Comparison of ENCODE assay signal across 1 cellular context in genomic region chr13:95247857-95248256, GRCh38.
A peak's percentile ranks its signal among the peaks of the same experiment; 100 is the strongest.
TF ChIP-seq lines count a peak whose summit lies in the region.

No MANE protein-coding gene starts in this region.

TF ChIP-seq in K562, 482 proteins besides CTCF, POLR2A, EP300 and RAD21 (continued from another document and continues in another):
- TF ChIP-seq ZNF407 (IDR thresholded peaks at IDR 0.05; ENCODE audit: low read depth) = no peak
- TF ChIP-seq NFE2L1 (tag; IDR thresholded peaks at IDR 0.05; ENCODE audit: borderline replicate concordance, low read depth) = no peak
- no peak for TF ChIP-seq TFAM (CRISPR knock-in tag; conservative IDR thresholded peaks at IDR 0.05)
- TF ChIP-seq ZNF3 (CRISPR knock-in tag; IDR thresholded peaks at IDR 0.05) = no peak
- TF ChIP-seq C11orf30 (IDR thresholded peaks at IDR 0.05; ENCODE audit: low read depth) = no peak
- TF ChIP-seq ZNF780A (CRISPR knock-in tag; IDR thresholded peaks at IDR 0.05) = no peak
- no peak for TF ChIP-seq PPARD (CRISPR knock-in tag; IDR thresholded peaks at IDR 0.05)
- TF ChIP-seq ZBTB17 (CRISPR knock-in tag; IDR thresholded peaks at IDR 0.05) = no peak
- TF ChIP-seq NR1H2 (CRISPR knock-in tag; IDR thresholded peaks at IDR 0.05) = no peak
- TF ChIP-seq BCLAF1 (IDR thresholded peaks at IDR 0.05; ENCODE audit: borderline replicate concordance in 1 of 2, control insufficient read depth in 1 of 2, low read depth in 2 of 2, low read length in 1 of 2) = no peak
- no peak for TF ChIP-seq E2F3 (CRISPR knock-in tag; IDR thresholded peaks at IDR 0.05)
- TF ChIP-seq ZNF197 (CRISPR knock-in tag; IDR thresholded peaks at IDR 0.05; ENCODE audit: low read depth) = no peak
- no peak for TF ChIP-seq ZC3H8 (IDR thresholded peaks at IDR 0.05)
- TF ChIP-seq RBM15 (IDR thresholded peaks at IDR 0.05; ENCODE audit: insufficient read depth, low read length) = no peak
- no peak for TF ChIP-seq CHD7 (IDR thresholded peaks at IDR 0.05; ENCODE audit: low read depth, low read length)
- TF ChIP-seq CGGBP1 (CRISPR knock-in tag; IDR thresholded peaks at IDR 0.05) = no peak
- TF ChIP-seq KLF16 (IDR thresholded peaks at IDR 0.05) = no peak
- TF ChIP-seq ZMIZ1 (IDR thresholded peaks at IDR 0.05; ENCODE audit: low read depth in 2 of 2, low read length in 2 of 2) = no peak
- no peak for TF ChIP-seq ZNF134 (CRISPR knock-in tag; conservative IDR thresholded peaks at IDR 0.05)
- no peak for TF ChIP-seq NCOA4 (IDR thresholded peaks at IDR 0.05; ENCODE audit: partially characterized antibody)
- TF ChIP-seq RB1 (IDR thresholded peaks at IDR 0.05; ENCODE audit: low read depth) = no peak
- no peak for TF ChIP-seq ZNF644 (tag; IDR thresholded peaks at IDR 0.05; ENCODE audit: low read depth)
- TF ChIP-seq ATF3 (IDR thresholded peaks at IDR 0.05) = no peak
- TF ChIP-seq ATF3 (CRISPR knock-in tag; conservative IDR thresholded peaks at IDR 0.05) = no peak
- no peak for TF ChIP-seq SIX5 (IDR thresholded peaks at IDR 0.05; ENCODE audit: borderline replicate concordance in 1 of 2, insufficient read depth in 1 of 2, low read depth in 1 of 2, low read length in 2 of 2)
- TF ChIP-seq OTX1 (CRISPR knock-in tag; IDR thresholded peaks at IDR 0.05) = no peak
- TF ChIP-seq HDGF (IDR thresholded peaks at IDR 0.05) = no peak
- TF ChIP-seq ZBED1 (IDR thresholded peaks at IDR 0.05) = no peak
- TF ChIP-seq MBD2 (IDR thresholded peaks at IDR 0.05; ENCODE audit: borderline replicate concordance, low read depth) = no peak
- no peak for TF ChIP-seq MCM7 (IDR thresholded peaks at IDR 0.05)
- peak; percentile 58 for TF ChIP-seq CBFA2T2 (conservative IDR thresholded peaks at IDR 0.05)
- no peak for TF ChIP-seq PYGO2 (tag; IDR thresholded peaks at IDR 0.05)
